Comparison of ENCODE assay signal across 1 cellular context in genomic region chr7:131501422-131501821, GRCh38.
TF ChIP-seq lines count a peak whose summit lies in the region.

No MANE protein-coding gene starts in this region.

TF ChIP-seq in HepG2, 621 proteins besides CTCF, POLR2A, EP300 and RAD21 (continued from another document):
- no peak for TF ChIP-seq ZNF609 (CRISPR knock-in tag; IDR thresholded peaks at IDR 0.05; ENCODE audit: borderline replicate concordance)
